In genomic region chr6:43016166-43016915, GRCh38 we compare ENCODE assay signal across 14 cellular contexts. TPM values are rescaled to one million over a fixed set of nuclear protein-coding genes. Genes with fewer than 3 reads are reported as not detected.
DNase-seq lines count a peak whose midpoint lies in the region; ATAC-seq and TF ChIP-seq lines count a peak whose summit lies in the region.
"Had no signal": no experiment of that assay in that cellular context is flagged by ENCODE, and none has a peak within 500 bp of the region (broad histone marks: within the 10 kb centered on the region; RNA-seq: fewer than 3 reads in every experiment).

No MANE protein-coding gene starts in this region.

- peaks cover 28% of the 10 kb centered on the region for H3K4me1 Mint-ChIP-seq in Calu3 (ENCODE audit: low read depth, unreplicated experiment)
- peaks cover 37% of the 10 kb centered on the region for H3K4me1 Mint-ChIP-seq in endodermal cell

- TF ChIP-seq EP300 in ovary (IDR thresholded peaks at IDR 0.05) = no peak

- 90 to 95% methylated on average over 7 to 8 of the region's 8 CpGs for WGBS in endodermal cell (ENCODE audit: insufficient coverage in 1 of 2, insufficient read length in 1 of 2), 2 experiments
- WGBS in ovary, 3 donors = 61 to 64% (median 63%) methylated on average over 8 of the region's 8 CpGs

- no peak for TF ChIP-seq POLR2A in ovary (IDR thresholded peaks at IDR 0.05)

- DNase-seq in Calu3 = no peak
- no peak for DNase-seq in RWPE1 (ENCODE audit: low spot score)
- DNase-seq in endodermal cell = no peak
- no peak for DNase-seq in ovary
- no peak for DNase-seq in stimulated activated naive CD4-positive, alpha-beta T cell treated with Interleukin-2 at 50 U/mL for 16 hours (lab: John Stamatoyannopoulos, UW)
- no peak for DNase-seq in RKO (ENCODE audit: low spot score)
- DNase-seq: EL; left colon; NCI-H2081 treated with DMSO at 0.1 percent for 48 hours; stimulated activated CD4-positive, alpha-beta T cell treated with anti-CD3 and anti-CD28 coated beads, Interleukin-12 subunit alpha, Interleukin-12 subunit beta, amount 100 ng/mL, for 4 hours had no signal

- POLR2A ChIA-PET in RWPE1 (lab: Yijun Ruan, JAX; ENCODE audit: low non-redundant PET) = no interaction called here

- H3K4me1 ChIP-seq in endodermal cell (ENCODE audit: control insufficient read depth, insufficient read depth, low read length) = peaks cover 15% of the 10 kb centered on the region
- H3K4me1 ChIP-seq in ovary (ENCODE audit: insufficient read depth) = peaks cover 17% of the 10 kb centered on the region

- H3K27me3 ChIP-seq in endodermal cell (ENCODE audit: control insufficient read depth, insufficient read depth, low read length, poor library complexity, severe bottlenecking) (no peaks in the 10 kb centered on the region), ovary (no peaks in the 10 kb centered on the region)
- H3K27me3 ChIP-seq: SJSA1 had no signal

- no TSS peak for BruUV-seq in Calu3 (replicated peaks; lab: Mats Ljungman, UMichigan)

- no peak overlapping the region for H3K9ac ChIP-seq in endodermal cell (ENCODE audit: extremely low read depth, low read length, poor library complexity, severe bottlenecking)

- no peaks in the 10 kb centered on the region for H3K27me3 Mint-ChIP-seq in Calu3 (ENCODE audit: unreplicated experiment)
- H3K27me3 Mint-ChIP-seq in endodermal cell (ENCODE audit: insufficient read depth) = peaks cover 1% of the 10 kb centered on the region

- CTCF ChIA-PET in Calu3 (lab: Charles Lee) = interaction anchor here (0.6 kb wide), 2 partner anchors 66 to 270 kb away, joined by 4 read pairs; partner anchors contain the start of gene TBCC
- CTCF ChIA-PET in RWPE1 (lab: Yijun Ruan, JAX) = interaction anchor here (0.6 kb wide), 1 partner anchor 355 kb away, joined by 4 read pairs; no protein-coding TSS in a partner anchor

- H3K9me3 ChIP-seq in endodermal cell (ENCODE audit: control insufficient read depth, low read length) (no peaks in the 10 kb centered on the region), ovary (no peaks in the 10 kb centered on the region)
- H3K9me3 ChIP-seq: SJSA1 had no signal

- no peak overlapping the region for H3K27ac Mint-ChIP-seq in Calu3 (ENCODE audit: unreplicated experiment)
- peak overlapping the region; percentile 81 for H3K27ac Mint-ChIP-seq in endodermal cell

- H3K4me3 Mint-ChIP-seq in Calu3 (ENCODE audit: low read depth, unreplicated experiment) (peak overlapping the region; percentile 10), endodermal cell (peak overlapping the region; percentile 37)

- H3K9me3 Mint-ChIP-seq in Calu3 (ENCODE audit: low read depth, unreplicated experiment) = no peaks in the 10 kb centered on the region
- H3K9me3 Mint-ChIP-seq in endodermal cell = no peaks in the 10 kb centered on the region

- H3K27ac ChIP-seq in RWPE1 (peak overlapping the region; percentile 40), endodermal cell (ENCODE audit: low read depth, low read length) (no peak overlapping the region), ovary (no peak overlapping the region)
- H3K27ac ChIP-seq: epithelial cell of prostate, SJSA1 had no signal

- no peak overlapping the region for H3K4me3 ChIP-seq in endodermal cell (ENCODE audit: low read length)
- H3K4me3 ChIP-seq in ovary = peak overlapping the region; percentile 7
- H3K4me3 ChIP-seq: SJSA1 had no signal

- intact Hi-C loops in Calu3 (cut with micrococcal nuclease; ENCODE audit: unreplicated experiment) = no loop called here
- intact Hi-C loops in ovary (cut with DNase I) = loop anchor here in 2 of 4 donors (10.0 kb wide), 1 partner anchor 112 kb away; no protein-coding TSS in a partner anchor

- no peak for ATAC-seq in HG03439 (IDR thresholded peaks at IDR 0.05; ENCODE audit: unreplicated experiment)
- ATAC-seq in HG02759 (IDR thresholded peaks at IDR 0.05; ENCODE audit: unreplicated experiment) = no peak
- ATAC-seq: left colon had no signal

- TF ChIP-seq CTCF in Calu3 (IDR thresholded peaks at IDR 0.05; ENCODE audit: unreplicated experiment) (no peak), RWPE1 (conservative IDR thresholded peaks at IDR 0.05; ENCODE audit: low read depth) (no peak), endodermal cell (conservative IDR thresholded peaks at IDR 0.05) (no peak), ovary (IDR thresholded peaks at IDR 0.05) (no peak)

- H3K36me3 ChIP-seq in endodermal cell (ENCODE audit: control insufficient read depth, insufficient read depth, low read length) (peaks cover 51% of the 10 kb centered on the region), ovary (no peaks in the 10 kb centered on the region)

- H3K36me3 Mint-ChIP-seq in Calu3 (ENCODE audit: insufficient read depth, unreplicated experiment) (peaks cover 49% of the 10 kb centered on the region), endodermal cell (ENCODE audit: low read depth) (peaks cover 39% of the 10 kb centered on the region)

RNA-seq across cellular contexts. Expression of gene KLHDC3, which starts 2.3 kb away (rescaled TPM):
- total RNA-seq in Calu3 (2022) (85.9 and 95.7 TPM in 2 replicates), endodermal cell (100 to 1,000 TPM; 124 to 135 TPM), ovary (10 to 100 TPM; 40.9 to 78.8 (median 55.1) TPM)
- 111 TPM for polyA plus RNA-seq in endodermal cell (2013, experiment 1 of 2)
- polyA plus RNA-seq in endodermal cell (2013, experiment 2 of 2) = 113 TPM
- 10 to 100 TPM; 72.1 to 90.9 TPM for polyA plus RNA-seq in ovary

RNA-seq across cellular contexts. Expression of gene MEA1, which starts 2.6 kb away (rescaled TPM):
- total RNA-seq in Calu3 (2022) (110 and 115 TPM in 2 replicates), endodermal cell (100 to 1,000 TPM in 1 of 2 donors, 10 to 100 TPM in 1; 93.3 to 104 TPM), ovary (10 to 100 TPM; 48.2 to 69.8 (median 60.1) TPM)
- polyA plus RNA-seq in endodermal cell (2013, experiment 1 of 2) = 93.7 TPM
- 85.4 TPM for polyA plus RNA-seq in endodermal cell (2013, experiment 2 of 2)
- polyA plus RNA-seq in ovary = 10 to 100 TPM; 75.9 to 95.1 TPM

RNA-seq across cellular contexts. Expression of gene RRP36, which starts 5.1 kb away (rescaled TPM):
- total RNA-seq in Calu3 (2022) = 94.9 and 101 TPM in 2 replicates
- total RNA-seq in endodermal cell = 10 to 100 TPM; 76.9 to 80.6 TPM
- polyA plus RNA-seq in endodermal cell (2013, experiment 1 of 2) = 68.7 TPM
- 67.9 TPM for polyA plus RNA-seq in endodermal cell (2013, experiment 2 of 2)
- 10 to 100 TPM; 24.7 to 50.4 (median 36.0) TPM for total RNA-seq in ovary
- 10 to 100 TPM; 23.6 to 58.7 TPM for polyA plus RNA-seq in ovary

RNA-seq across cellular contexts. Expression of gene PPP2R5D, which starts 32.0 kb away (rescaled TPM):
- total RNA-seq in Calu3 (2022) = 49.4 and 55.8 TPM in 2 replicates
- 10 to 100 TPM; 57.5 to 59.1 TPM for total RNA-seq in endodermal cell
- 62.5 TPM for polyA plus RNA-seq in endodermal cell (2013, experiment 1 of 2)
- 65.9 TPM for polyA plus RNA-seq in endodermal cell (2013, experiment 2 of 2)
- 10 to 100 TPM; 20.4 to 40.5 (median 34.1) TPM for total RNA-seq in ovary
- 10 to 100 TPM; 30.4 to 78.1 TPM for polyA plus RNA-seq in ovary

RNA-seq across cellular contexts. Expression of gene CUL7, which starts 37.3 kb away (rescaled TPM):
- total RNA-seq in Calu3 (2022) = 25.5 and 25.9 TPM in 2 replicates
- 10 to 100 TPM; 39.0 to 51.7 TPM for total RNA-seq in endodermal cell
- 37.9 TPM for polyA plus RNA-seq in endodermal cell (2013, experiment 1 of 2)
- polyA plus RNA-seq in endodermal cell (2013, experiment 2 of 2) = 36.0 TPM
- total RNA-seq in ovary = 10 to 100 TPM; 15.6 to 29.1 (median 25.0) TPM
- polyA plus RNA-seq in ovary = 10 to 100 TPM in 1 of 2 donors, 1 to 10 TPM in 1; 9.3 to 13.9 TPM
